ENCODE assay signal across 17 cellular contexts in genomic region chr5:127943061-127943371, GRCh38.
DNase-seq lines count a peak whose midpoint lies in the region; ATAC-seq and TF ChIP-seq lines count a peak whose summit lies in the region.
"Had no signal": no experiment of that assay in that cellular context is flagged by ENCODE, and none has a peak within 500 bp of the region (broad histone marks: within the 10 kb centered on the region; RNA-seq: fewer than 3 reads in every experiment).

No MANE protein-coding gene starts in this region.

- H3K9me3 ChIP-seq in left ventricle myocardium inferior (replicated peaks) = no peaks in the 10 kb centered on the region
- no peaks in the 10 kb centered on the region for H3K9me3 ChIP-seq in right cardiac atrium (ENCODE audit: control insufficient read depth, low read length)
- H3K9me3 ChIP-seq: spleen, thoracic aorta had no signal

- H3K36me3 Mint-ChIP-seq in WTC11 = no peaks in the 10 kb centered on the region

- no peak for TF ChIP-seq CTCF in left ventricle myocardium inferior (IDR thresholded peaks at IDR 0.05; ENCODE audit: borderline replicate concordance)
- no peak for TF ChIP-seq CTCF in WTC11 (IDR thresholded peaks at IDR 0.05)

- H3K4me3 Mint-ChIP-seq in WTC11 = no peak overlapping the region
- H3K4me3 Mint-ChIP-seq: CD8-positive, alpha-beta T cell had no signal

- ATAC-seq in right cardiac atrium (no peak), HG02642 (IDR thresholded peaks at IDR 0.05; ENCODE audit: poor library complexity, unreplicated experiment) (peak; percentile 84), HG03442 (IDR thresholded peaks at IDR 0.05; ENCODE audit: unreplicated experiment) (peak; percentile 83), WTC11 (no peak)
- ATAC-seq: CD8-positive, alpha-beta T cell had no signal

- no peak overlapping the region for H3K27ac Mint-ChIP-seq in WTC11
- H3K27ac Mint-ChIP-seq: CD8-positive, alpha-beta T cell had no signal

- POLR2A ChIA-PET in WTC11 (lab: Charles Lee) = no interaction called here

- peaks cover 15% of the 10 kb centered on the region for H3K4me1 Mint-ChIP-seq in WTC11

- H3K36me3 ChIP-seq in left ventricle myocardium inferior = no peaks in the 10 kb centered on the region
- H3K36me3 ChIP-seq: spleen, thoracic aorta had no signal

- CTCF ChIA-PET in WTC11 (lab: Charles Lee) = no interaction called here

- peaks cover 6% of the 10 kb centered on the region for H3K4me1 ChIP-seq in left ventricle myocardium inferior
- no peaks in the 10 kb centered on the region for H3K4me1 ChIP-seq in right cardiac atrium (ENCODE audit: control insufficient read depth, insufficient read depth, low read length)

- H3K27me3 ChIP-seq in left ventricle myocardium inferior (ENCODE audit: low read depth) (no peaks in the 10 kb centered on the region), right cardiac atrium (ENCODE audit: control insufficient read depth, insufficient read depth) (no peaks in the 10 kb centered on the region)
- H3K27me3 ChIP-seq: spleen had no signal

- no peaks in the 10 kb centered on the region for H3K9me3 Mint-ChIP-seq in WTC11
- H3K9me3 Mint-ChIP-seq: CD8-positive, alpha-beta T cell had no signal

- peaks cover 100% of the 10 kb centered on the region for H3K27me3 Mint-ChIP-seq in WTC11 (ENCODE audit: low read depth)

- H3K4me3 ChIP-seq in left ventricle myocardium inferior (no peak overlapping the region), right cardiac atrium (ENCODE audit: low read length) (no peak overlapping the region)
- H3K4me3 ChIP-seq: spleen, thoracic aorta had no signal

- 97% methylated on average over 4 of the region's 4 CpGs for WGBS in right cardiac atrium

- H3K27ac ChIP-seq in left ventricle myocardium inferior (replicated peaks) (peak overlapping the region; percentile 79), right cardiac atrium (ENCODE audit: low read length) (no peak overlapping the region)
- H3K27ac ChIP-seq: 22Rv1, thoracic aorta had no signal

- no peak for DNase-seq in left ventricle myocardium inferior
- no peak for DNase-seq in right cardiac atrium
- DNase-seq in activated T-cell treated with anti-CD3 and anti-CD28 coated beads, Interleukin-2, amount 50 U/mL, for 1 hour = no peak
- DNase-seq in DMS79 treated with DMSO at 0.1 percent for 48 hours (lab: John Stamatoyannopoulos, UW) = no peak
- no peak for DNase-seq in GM19238 (ENCODE audit: insufficient read length, low spot score)
- DNase-seq in WTC11 (ENCODE audit: low spot score) = no peak
- DNase-seq: activated CD4-positive, alpha-beta T cell treated with anti-CD3 and anti-CD28 coated beads for 48 hours; CD8-positive, alpha-beta T cell; IMR-90; NCI-H1436; NCI-H510A treated with DMSO at 0.1 percent for 48 hours; spleen; T-helper 1 cell had no signal

- intact Hi-C loops in left ventricle myocardium inferior (cut with micrococcal nuclease) = no loop called here
- intact Hi-C loops in right cardiac atrium (cut with DNase I) = no loop called here

TF ChIP-seq in WTC11, 78 proteins besides CTCF, POLR2A, EP300 and RAD21:
- no peak for TF ChIP-seq ZNF317 (CRISPR knock-in tag; IDR thresholded peaks at IDR 0.05; ENCODE audit: borderline replicate concordance, low read depth)
- TF ChIP-seq ZBTB21 (CRISPR knock-in tag; IDR thresholded peaks at IDR 0.05; ENCODE audit: borderline replicate concordance) = no peak
- TF ChIP-seq ZNF219 (CRISPR knock-in tag; IDR thresholded peaks at IDR 0.05; ENCODE audit: borderline replicate concordance) = no peak
- TF ChIP-seq, protein P1, sequence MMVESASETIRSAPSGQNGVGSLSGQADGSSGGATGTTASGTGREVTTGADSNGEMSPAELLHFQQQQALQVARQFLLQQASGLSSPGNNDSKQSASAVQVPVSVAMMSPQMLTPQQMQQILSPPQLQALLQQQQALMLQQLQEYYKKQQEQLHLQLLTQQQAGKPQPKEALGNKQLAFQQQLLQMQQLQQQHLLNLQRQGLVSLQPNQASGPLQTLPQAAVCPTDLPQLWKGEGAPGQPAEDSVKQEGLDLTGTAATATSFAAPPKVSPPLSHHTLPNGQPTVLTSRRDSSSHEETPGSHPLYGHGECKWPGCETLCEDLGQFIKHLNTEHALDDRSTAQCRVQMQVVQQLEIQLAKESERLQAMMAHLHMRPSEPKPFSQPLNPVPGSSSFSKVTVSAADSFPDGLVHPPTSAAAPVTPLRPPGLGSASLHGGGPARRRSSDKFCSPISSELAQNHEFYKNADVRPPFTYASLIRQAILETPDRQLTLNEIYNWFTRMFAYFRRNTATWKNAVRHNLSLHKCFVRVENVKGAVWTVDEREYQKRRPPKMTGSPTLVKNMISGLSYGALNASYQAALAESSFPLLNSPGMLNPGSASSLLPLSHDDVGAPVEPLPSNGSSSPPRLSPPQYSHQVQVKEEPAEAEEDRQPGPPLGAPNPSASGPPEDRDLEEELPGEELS (CRISPR knock-in tag; IDR thresholded peaks at IDR 0.05) = no peak

Comparison
In these comparisons a context has a peak if more than half of its experiments do, and no peak if none do; other contexts are left out.
1. ATAC-seq: peak in HG02642 (single experiment) and HG03442 (single experiment); none in right cardiac atrium (0 of 2) and WTC11 (single experiment).